In the genomic region with DNA sequence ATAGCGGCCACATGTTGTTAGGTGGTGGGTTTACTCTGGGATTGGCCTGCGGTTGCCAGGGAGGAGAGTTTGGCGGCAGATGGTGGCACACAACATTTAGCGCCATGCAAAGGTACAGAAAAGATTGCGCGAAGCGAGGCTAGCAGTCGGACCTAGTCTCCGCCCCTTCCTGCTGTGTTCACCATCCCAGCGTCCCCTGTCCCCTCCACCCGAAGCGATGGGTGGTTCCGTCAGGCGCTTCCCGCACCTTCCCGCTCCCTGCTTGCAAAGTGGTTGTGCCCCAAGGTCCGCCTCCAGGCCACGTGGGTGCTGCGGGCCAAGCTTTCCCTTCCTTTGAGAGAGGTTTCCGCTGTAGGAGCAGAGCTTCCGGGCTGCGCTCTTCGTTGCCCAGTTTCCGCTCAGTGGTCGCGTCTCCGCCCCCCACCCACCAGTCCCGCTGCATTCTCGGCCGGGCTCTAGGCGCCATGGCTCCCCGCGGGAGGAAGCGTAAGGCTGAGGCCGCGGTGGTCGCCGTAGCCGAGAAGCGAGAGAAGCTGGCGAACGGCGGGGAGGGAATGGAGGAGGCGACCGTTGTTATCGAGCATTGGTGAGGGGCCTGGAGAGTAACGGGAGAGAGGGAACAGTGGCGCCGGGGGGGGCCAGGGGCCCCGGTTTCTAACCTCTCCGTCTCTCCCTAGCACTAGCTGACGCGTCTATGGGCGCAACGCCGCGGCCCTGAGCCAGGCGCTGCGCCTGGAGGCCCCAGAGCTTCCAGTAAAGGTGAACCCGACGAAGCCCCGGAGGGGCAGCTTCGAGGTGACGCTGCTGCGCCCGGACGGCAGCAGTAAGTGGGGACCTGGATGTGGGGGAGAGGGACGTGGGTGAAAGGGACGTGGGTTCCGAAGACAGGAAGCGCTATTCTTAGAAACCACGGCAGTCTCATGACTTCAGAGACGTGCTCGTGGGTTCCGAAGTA, we compare ENCODE assay signal across 8 cellular contexts. TPM values are rescaled to one million over a fixed set of nuclear protein-coding genes. Genes with fewer than 3 reads are reported as not detected.
DNase-seq lines count a peak whose midpoint lies in the region; ATAC-seq, FAIRE-seq and TF ChIP-seq lines count a peak whose summit lies in the region.

A gene with protein sequence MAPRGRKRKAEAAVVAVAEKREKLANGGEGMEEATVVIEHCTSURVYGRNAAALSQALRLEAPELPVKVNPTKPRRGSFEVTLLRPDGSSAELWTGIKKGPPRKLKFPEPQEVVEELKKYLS (plus strand): TSS at position 360 of the 955 bp plus-strand sequence. CDS start 105 bp downstream, at position 465.

- H3K9me3 Mint-ChIP-seq in activated naive CD8-positive, alpha-beta T cell treated with anti-CD3 and anti-CD28 coated beads, Interleukin-2, amount 50 U/mL, for 24 hours = no peaks in the 10 kb centered on the region

- H3K4me3 Mint-ChIP-seq in activated naive CD8-positive, alpha-beta T cell treated with anti-CD3 and anti-CD28 coated beads, Interleukin-2, amount 50 U/mL, for 24 hours = peak within 1 kb of the TSS; percentile 98

- WGBS in pancreas, 2 donors = 0 to 1% methylated on average over 69 to 75 of the region's 75 CpGs

- H3K27me3 Mint-ChIP-seq in activated naive CD8-positive, alpha-beta T cell treated with anti-CD3 and anti-CD28 coated beads, Interleukin-2, amount 50 U/mL, for 24 hours = no peaks in the 10 kb centered on the region

- peaks cover 51% of the 10 kb centered on the region for H3K36me3 Mint-ChIP-seq in activated naive CD8-positive, alpha-beta T cell treated with anti-CD3 and anti-CD28 coated beads, Interleukin-2, amount 50 U/mL, for 24 hours (ENCODE audit: low read depth)

- H3K27me3 ChIP-seq in pancreas (no peaks in the 10 kb centered on the region), tibial artery (no peaks in the 10 kb centered on the region)

- H3K9me3 ChIP-seq in pancreas (no peaks in the 10 kb centered on the region), tibial artery (no peaks in the 10 kb centered on the region)

- peaks cover 50% of the 10 kb centered on the region for H3K4me1 Mint-ChIP-seq in activated naive CD8-positive, alpha-beta T cell treated with anti-CD3 and anti-CD28 coated beads, Interleukin-2, amount 50 U/mL, for 24 hours

- DNase-seq in GM12864 (ENCODE audit: low read depth) = peak; percentile 96
- DNase-seq in NCI-H1417 (lab: John Stamatoyannopoulos, UW) = peak; percentile 95 to 99 (median 97)
- DNase-seq in SW 1271 (lab: John Stamatoyannopoulos, UW) = peak; percentile 94 to 97
- peak; percentile 95 for DNase-seq in activated naive CD8-positive, alpha-beta T cell treated with anti-CD3 and anti-CD28 coated beads, Interleukin-2, amount 50 U/mL, for 24 hours
- peak; percentile 97 for DNase-seq in Right ventricle myocardium superior
- peak; percentile 89 to 98 (median 96) for DNase-seq in pancreas
- DNase-seq in tibial artery = peak; percentile 96 to 98

- peaks cover 5 to 10% (median 9%) of the 10 kb centered on the region in 3 donors for H3K4me1 ChIP-seq in pancreas
- peaks cover 0 to 20% (median 10%) of the 10 kb centered on the region in 4 donors for H3K4me1 ChIP-seq in tibial artery

- no peak for FAIRE-seq in pancreas (lab: Jason Lieb, UNC)

- H3K36me3 ChIP-seq in pancreas (peaks cover 0 to 21% (median 14%) of the 10 kb centered on the region in 3 donors), tibial artery (peaks cover 26 to 68% (median 44%) of the 10 kb centered on the region in 3 donors)

- intact Hi-C loops in Right ventricle myocardium superior (cut with DNase I) (loop anchor here (10.0 kb wide), 1 partner anchor 63 kb away; no protein-coding TSS in a partner anchor), pancreas (cut with DNase I) (no loop called here), tibial artery (cut with DNase I; ENCODE audit: low total_unique reads) (loop anchor here (10.0 kb wide), 1 partner anchor 63 kb away; no protein-coding TSS in a partner anchor)

- peak within 1 kb of the TSS; percentile 98 for H3K27ac Mint-ChIP-seq in activated naive CD8-positive, alpha-beta T cell treated with anti-CD3 and anti-CD28 coated beads, Interleukin-2, amount 50 U/mL, for 24 hours

- H3K27ac ChIP-seq in pancreas (peak within 1 kb of the TSS; percentile 77 to 92 (median 87)), tibial artery (peak within 1 kb of the TSS; percentile 96 to 99)

- ATAC-seq in HG02759 (IDR thresholded peaks at IDR 0.05; ENCODE audit: unreplicated experiment) = peak; percentile 90
- ATAC-seq in activated naive CD8-positive, alpha-beta T cell treated with anti-CD3 and anti-CD28 coated beads, Interleukin-2, amount 50 U/mL, for 24 hours = peak; percentile 95
- ATAC-seq in Right ventricle myocardium superior (ENCODE audit: poor library complexity) = peak; percentile 97
- peak; percentile 99 for ATAC-seq in pancreas

- H3K4me3 ChIP-seq in GM12864 (ENCODE audit: low read depth, low read length) (peak within 1 kb of the TSS; percentile 77), pancreas (peak within 1 kb of the TSS; percentile 76 to 91 (median 88)), tibial artery (peak within 1 kb of the TSS; percentile 98 to 100)

- TF ChIP-seq CTCF in GM12864 (IDR thresholded peaks at IDR 0.05; ENCODE audit: low read depth, low read length, missing control alignments) (no peak), pancreas (IDR thresholded peaks at IDR 0.05) (no peak), tibial artery (IDR thresholded peaks at IDR 0.05) (no peak)

RNA-seq across cellular contexts. Expression of the gene that starts here (rescaled TPM):
- 88.4 TPM for total RNA-seq in Right ventricle myocardium superior
- total RNA-seq in pancreas = 10 to 100 TPM; 32.1 to 65.3 (median 56.0) TPM
- 10 to 100 TPM; 62.9 to 96.4 TPM for polyA plus RNA-seq in pancreas

Comparison
In these comparisons a context has a peak if more than half of its experiments do, and no peak if none do; other contexts are left out.
1. Peak in every context shown above with its lines: DNase-seq, ATAC-seq, H3K4me3 ChIP-seq and H3K27ac ChIP-seq.
2. intact Hi-C loops: an anchor here in Right ventricle myocardium superior (10.0 kb wide) and tibial artery (10.0 kb wide); none called in pancreas.